ENCODE assay signal across 1 cellular context in genomic region chr1:8858888-8859706, GRCh38.
TF ChIP-seq lines count a peak whose summit lies in the region.

No MANE protein-coding gene starts in this region.

TF ChIP-seq in GM23338, 12 proteins besides CTCF, POLR2A, EP300 and RAD21:
- TF ChIP-seq, protein P1, sequence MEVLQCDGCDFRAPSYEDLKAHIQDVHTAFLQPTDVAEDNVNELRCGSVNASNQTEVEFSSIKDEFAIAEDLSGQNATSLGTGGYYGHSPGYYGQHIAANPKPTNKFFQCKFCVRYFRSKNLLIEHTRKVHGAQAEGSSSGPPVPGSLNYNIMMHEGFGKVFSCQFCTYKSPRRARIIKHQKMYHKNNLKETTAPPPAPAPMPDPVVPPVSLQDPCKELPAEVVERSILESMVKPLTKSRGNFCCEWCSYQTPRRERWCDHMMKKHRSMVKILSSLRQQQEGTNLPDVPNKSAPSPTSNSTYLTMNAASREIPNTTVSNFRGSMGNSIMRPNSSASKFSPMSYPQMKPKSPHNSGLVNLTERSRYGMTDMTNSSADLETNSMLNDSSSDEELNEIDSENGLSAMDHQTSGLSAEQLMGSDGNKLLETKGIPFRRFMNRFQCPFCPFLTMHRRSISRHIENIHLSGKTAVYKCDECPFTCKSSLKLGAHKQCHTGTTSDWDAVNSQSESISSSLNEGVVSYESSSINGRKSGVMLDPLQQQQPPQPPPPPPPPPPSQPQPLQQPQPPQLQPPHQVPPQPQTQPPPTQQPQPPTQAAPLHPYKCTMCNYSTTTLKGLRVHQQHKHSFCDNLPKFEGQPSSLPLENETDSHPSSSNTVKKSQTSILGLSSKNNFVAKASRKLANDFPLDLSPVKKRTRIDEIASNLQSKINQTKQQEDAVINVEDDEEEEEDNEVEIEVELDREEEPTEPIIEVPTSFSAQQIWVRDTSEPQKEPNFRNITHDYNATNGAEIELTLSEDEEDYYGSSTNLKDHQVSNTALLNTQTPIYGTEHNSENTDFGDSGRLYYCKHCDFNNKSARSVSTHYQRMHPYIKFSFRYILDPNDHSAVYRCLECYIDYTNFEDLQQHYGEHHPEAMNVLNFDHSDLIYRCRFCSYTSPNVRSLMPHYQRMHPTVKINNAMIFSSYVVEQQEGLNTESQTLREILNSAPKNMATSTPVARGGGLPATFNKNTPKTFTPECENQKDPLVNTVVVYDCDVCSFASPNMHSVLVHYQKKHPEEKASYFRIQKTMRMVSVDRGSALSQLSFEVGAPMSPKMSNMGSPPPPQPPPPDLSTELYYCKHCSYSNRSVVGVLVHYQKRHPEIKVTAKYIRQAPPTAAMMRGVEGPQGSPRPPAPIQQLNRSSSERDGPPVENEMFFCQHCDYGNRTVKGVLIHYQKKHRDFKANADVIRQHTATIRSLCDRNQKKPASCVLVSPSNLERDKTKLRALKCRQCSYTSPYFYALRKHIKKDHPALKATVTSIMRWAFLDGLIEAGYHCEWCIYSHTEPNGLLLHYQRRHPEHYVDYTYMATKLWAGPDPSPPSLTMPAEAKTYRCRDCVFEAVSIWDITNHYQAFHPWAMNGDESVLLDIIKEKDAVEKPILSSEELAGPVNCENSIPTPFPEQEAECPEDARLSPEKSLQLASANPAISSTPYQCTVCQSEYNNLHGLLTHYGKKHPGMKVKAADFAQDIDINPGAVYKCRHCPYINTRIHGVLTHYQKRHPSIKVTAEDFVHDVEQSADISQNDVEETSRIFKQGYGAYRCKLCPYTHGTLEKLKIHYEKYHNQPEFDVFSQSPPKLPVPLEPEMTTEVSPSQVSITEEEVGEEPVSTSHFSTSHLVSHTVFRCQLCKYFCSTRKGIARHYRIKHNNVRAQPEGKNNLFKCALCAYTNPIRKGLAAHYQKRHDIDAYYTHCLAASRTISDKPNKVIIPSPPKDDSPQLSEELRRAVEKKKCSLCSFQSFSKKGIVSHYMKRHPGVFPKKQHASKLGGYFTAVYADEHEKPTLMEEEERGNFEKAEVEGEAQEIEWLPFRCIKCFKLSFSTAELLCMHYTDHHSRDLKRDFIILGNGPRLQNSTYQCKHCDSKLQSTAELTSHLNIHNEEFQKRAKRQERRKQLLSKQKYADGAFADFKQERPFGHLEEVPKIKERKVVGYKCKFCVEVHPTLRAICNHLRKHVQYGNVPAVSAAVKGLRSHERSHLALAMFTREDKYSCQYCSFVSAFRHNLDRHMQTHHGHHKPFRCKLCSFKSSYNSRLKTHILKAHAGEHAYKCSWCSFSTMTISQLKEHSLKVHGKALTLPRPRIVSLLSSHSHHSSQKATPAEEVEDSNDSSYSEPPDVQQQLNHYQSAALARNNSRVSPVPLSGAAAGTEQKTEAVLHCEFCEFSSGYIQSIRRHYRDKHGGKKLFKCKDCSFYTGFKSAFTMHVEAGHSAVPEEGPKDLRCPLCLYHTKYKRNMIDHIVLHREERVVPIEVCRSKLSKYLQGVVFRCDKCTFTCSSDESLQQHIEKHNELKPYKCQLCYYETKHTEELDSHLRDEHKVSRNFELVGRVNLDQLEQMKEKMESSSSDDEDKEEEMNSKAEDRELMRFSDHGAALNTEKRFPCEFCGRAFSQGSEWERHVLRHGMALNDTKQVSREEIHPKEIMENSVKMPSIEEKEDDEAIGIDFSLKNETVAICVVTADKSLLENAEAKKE (CRISPR knock-in tag; IDR thresholded peaks at IDR 0.05), result no peak
- no peak for TF ChIP-seq NANOG (IDR thresholded peaks at IDR 0.05; ENCODE audit: borderline replicate concordance)
- TF ChIP-seq JUNB (IDR thresholded peaks at IDR 0.05; ENCODE audit: unreplicated experiment), result no peak
- TF ChIP-seq POLR2AphosphoS5 (IDR thresholded peaks at IDR 0.05; ENCODE audit: low read depth), result no peak; the same call in 1 of the 2 replicates
- no peak for TF ChIP-seq ZNF114 (CRISPR knock-in tag; IDR thresholded peaks at IDR 0.05)
